ENCODE assay signal across 8 cellular contexts in genomic region chr14:60247994-60248696, GRCh38. TPM values are rescaled to one million over a fixed set of nuclear protein-coding genes. Genes with fewer than 3 reads are reported as not detected.
DNase-seq lines count a peak whose midpoint lies in the region; ATAC-seq, FAIRE-seq and TF ChIP-seq lines count a peak whose summit lies in the region.

No MANE protein-coding gene starts in this region.

- H3K27me3 ChIP-seq in HepG2 (ENCODE audit: control insufficient read depth in 1 of 2, insufficient read depth in 2 of 2, low read length in 2 of 2) = no peaks in the 10 kb centered on the region; a peak in 1 of 5 replicates

- peak in 1 of 2 experiments; percentile 68; a peak in 1 of 4 replicates for TF ChIP-seq POLR2A in HepG2 (IDR thresholded peaks at IDR 0.05; ENCODE audit: insufficient read depth in 1 of 2, low read depth in 2 of 2, low read length in 2 of 2)

- BruUV-seq in HepG2 (replicated peaks; lab: Mats Ljungman, UMichigan) = TSS peak; percentile 92

- H3K9me3 ChIP-seq in HepG2 (ENCODE audit: low read length) = no peaks in the 10 kb centered on the region

- no peak for TF ChIP-seq EP300 in HepG2 (IDR thresholded peaks at IDR 0.05; ENCODE audit: low read depth in 2 of 2, low read length in 2 of 2)
- TF ChIP-seq EP300 in HepG2 (CRISPR knock-in tag; IDR thresholded peaks at IDR 0.05; ENCODE audit: borderline replicate concordance) = no peak

- TF ChIP-seq RAD21 in HepG2 (CRISPR knock-in tag; IDR thresholded peaks at IDR 0.05) = no peak

- 0% methylated on average over 20 of the region's 27 CpGs for WGBS in HepG2 (ENCODE audit: low lambda C conversion rate)

- peaks cover 40% of the 10 kb centered on the region for H3K4me1 ChIP-seq in HepG2 (ENCODE audit: insufficient read depth, low read length)

- H3K36me3 ChIP-seq in HepG2 (replicated peaks in 1 of 2; ENCODE audit: control insufficient read depth in 1 of 2, insufficient read depth in 2 of 2, low read length in 2 of 2) = no peaks in the 10 kb centered on the region

- DNase-seq in AG10803 (ENCODE audit: low read depth) = peak; percentile 92
- peak; percentile 74 for DNase-seq in GM19238 (ENCODE audit: insufficient read length, low spot score)
- peak; percentile 92 for DNase-seq in NCI-H526 treated with DMSO at 0.1 percent for 48 hours (lab: John Stamatoyannopoulos, UW)
- DNase-seq in activated CD4-positive, alpha-beta T cell treated with anti-CD3 and anti-CD28 coated beads, Interleukin-2, amount 50 U/mL, for 4 hours = peak; percentile 75 to 79
- DNase-seq in dermis microvascular lymphatic vessel endothelial cell (ENCODE audit: low read depth in 2 of 2) = peak; percentile 85 to 93
- DNase-seq in HepG2 (ENCODE audit: low spot score) = peak; percentile 89
- DNase-seq in stimulated activated CD4-positive, alpha-beta T cell treated with anti-CD3 and anti-CD28 coated beads, Interleukin-2, amount 100 ng/mL, for 48 hours = peak; percentile 66 to 68

- H4K20me1 ChIP-seq in HepG2 (ENCODE audit: insufficient read depth, low read length) = peaks cover 27% of the 10 kb centered on the region

- peak; percentile 57 for ATAC-seq in HG03442 (IDR thresholded peaks at IDR 0.05; ENCODE audit: unreplicated experiment)
- peak; percentile 92 for ATAC-seq in HepG2

- intact Hi-C loops in HepG2 (cut with micrococcal nuclease; ENCODE audit: unreplicated experiment) = loop anchor here (2.0 kb wide), 1 partner anchor 155 kb away; no protein-coding TSS in a partner anchor

- POLR2A ChIA-PET in HepG2 (lab: Yijun Ruan, JAX) = interaction anchor here (0.7 to 2.1 kb wide), 10 partner anchors 8 to 764 kb away, joined by 3 to 18 read pairs (median 5); partner anchors contain the start of genes DHRS7, JKAMP, L3HYPDH and LRRC9

- peak overlapping the region; percentile 76 for H3K4me3 ChIP-seq in AG10803 (ENCODE audit: low read length)
- peak overlapping the region; percentile 67 to 81 (median 80) for H3K4me3 ChIP-seq in HepG2 (replicated peaks in 1 of 3; ENCODE audit: insufficient read depth in 1 of 3, low read depth in 2 of 3, low read length in 3 of 3)

- peak; percentile 88 for FAIRE-seq in HepG2 (lab: Jason Lieb, UNC)

- peak overlapping the region; percentile 95 for H3K9ac ChIP-seq in HepG2 (ENCODE audit: insufficient read depth, low read depth, low read length)

- H2AFZ ChIP-seq in HepG2 (ENCODE audit: low read length) = peak overlapping the region; percentile 39

- H3K79me2 ChIP-seq in HepG2 (ENCODE audit: insufficient read depth, low read length) = peaks cover 33% of the 10 kb centered on the region

- CTCF ChIA-PET in HepG2 (lab: Yijun Ruan, JAX; ENCODE audit: low intra/inter-chr PET ratio, low total read pairs) = no interaction called here

- TF ChIP-seq CTCF in AG10803 (conservative IDR thresholded peaks at IDR 0.05; ENCODE audit: low read length) = no peak
- TF ChIP-seq CTCF in HepG2 (CRISPR knock-in tag; IDR thresholded peaks at IDR 0.05) = no peak

- peak overlapping the region; percentile 93 for H3K27ac ChIP-seq in HepG2 (ENCODE audit: extremely low read length, insufficient read depth, low read length)

- in situ Hi-C loops in HepG2 (cut with HindIII; ENCODE audit: extremely low pct_ligation_motif_present, low pct_unique_long_range_greater_than_20kb) = loop anchor here (5.0 kb wide), 1 partner anchor 156 kb away; the partner anchor contains the start of gene PCNX4

- H3K4me2 ChIP-seq in HepG2 (ENCODE audit: low read depth, low read length) = peak overlapping the region; percentile 92

TF ChIP-seq in HepG2, 621 proteins besides CTCF, POLR2A, EP300 and RAD21 (continues in another document):
- TF ChIP-seq ZNF7 (CRISPR knock-in tag; IDR thresholded peaks at IDR 0.05) (no peak; the same call in 1 of the 2 replicates), ZNF776 (CRISPR knock-in tag; IDR thresholded peaks at IDR 0.05) (peak; percentile 66; the same call in 1 of the 2 replicates), ZNF557 (CRISPR knock-in tag; IDR thresholded peaks at IDR 0.05) (peak; percentile 40; the same call in 1 of the 2 replicates), THAP7 (CRISPR knock-in tag; IDR thresholded peaks at IDR 0.05) (no peak), ZNF670 (CRISPR knock-in tag; IDR thresholded peaks at IDR 0.05; ENCODE audit: borderline replicate concordance) (0 out of 2 replicates have a peak, but pooled peaks have one; percentile 2), POLR2AphosphoS5 (IDR thresholded peaks at IDR 0.05; ENCODE audit: low read depth, low read length) (peak; percentile 80; the same call in 1 of the 2 replicates), ZNF547 (CRISPR knock-in tag; IDR thresholded peaks at IDR 0.05) (0 out of 2 replicates have a peak, but pooled peaks have one; percentile 74), NCOA1 (CRISPR knock-in tag; IDR thresholded peaks at IDR 0.05) (no peak), CREBL2 (CRISPR knock-in tag; IDR thresholded peaks at IDR 0.05; ENCODE audit: borderline replicate concordance) (no peak), ZC3H4 (CRISPR knock-in tag; IDR thresholded peaks at IDR 0.05; ENCODE audit: borderline replicate concordance) (peak; percentile 57; the same call in 1 of the 2 replicates), MTA1 (CRISPR knock-in tag; IDR thresholded peaks at IDR 0.05; ENCODE audit: borderline replicate concordance) (0 out of 2 replicates have a peak, but pooled peaks have one; percentile 2), ZNF619 (CRISPR knock-in tag; IDR thresholded peaks at IDR 0.05) (peak; percentile 62; the same call in 1 of the 2 replicates), NFYC (CRISPR knock-in tag; IDR thresholded peaks at IDR 0.05) (peak; percentile 88)
- TF ChIP-seq, protein P1, sequence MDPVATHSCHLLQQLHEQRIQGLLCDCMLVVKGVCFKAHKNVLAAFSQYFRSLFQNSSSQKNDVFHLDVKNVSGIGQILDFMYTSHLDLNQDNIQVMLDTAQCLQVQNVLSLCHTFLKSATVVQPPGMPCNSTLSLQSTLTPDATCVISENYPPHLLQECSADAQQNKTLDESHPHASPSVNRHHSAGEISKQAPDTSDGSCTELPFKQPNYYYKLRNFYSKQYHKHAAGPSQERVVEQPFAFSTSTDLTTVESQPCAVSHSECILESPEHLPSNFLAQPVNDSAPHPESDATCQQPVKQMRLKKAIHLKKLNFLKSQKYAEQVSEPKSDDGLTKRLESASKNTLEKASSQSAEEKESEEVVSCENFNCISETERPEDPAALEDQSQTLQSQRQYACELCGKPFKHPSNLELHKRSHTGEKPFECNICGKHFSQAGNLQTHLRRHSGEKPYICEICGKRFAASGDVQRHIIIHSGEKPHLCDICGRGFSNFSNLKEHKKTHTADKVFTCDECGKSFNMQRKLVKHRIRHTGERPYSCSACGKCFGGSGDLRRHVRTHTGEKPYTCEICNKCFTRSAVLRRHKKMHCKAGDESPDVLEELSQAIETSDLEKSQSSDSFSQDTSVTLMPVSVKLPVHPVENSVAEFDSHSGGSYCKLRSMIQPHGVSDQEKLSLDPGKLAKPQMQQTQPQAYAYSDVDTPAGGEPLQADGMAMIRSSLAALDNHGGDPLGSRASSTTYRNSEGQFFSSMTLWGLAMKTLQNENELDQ (CRISPR knock-in tag; IDR thresholded peaks at IDR 0.05; ENCODE audit: borderline replicate concordance) = no peak
- TF ChIP-seq, protein P2, sequence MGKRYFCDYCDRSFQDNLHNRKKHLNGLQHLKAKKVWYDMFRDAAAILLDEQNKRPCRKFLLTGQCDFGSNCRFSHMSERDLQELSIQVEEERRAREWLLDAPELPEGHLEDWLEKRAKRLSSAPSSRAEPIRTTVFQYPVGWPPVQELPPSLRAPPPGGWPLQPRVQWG (CRISPR knock-in tag; IDR thresholded peaks at IDR 0.05; ENCODE audit: borderline replicate concordance, low read depth) = no peak

RNA-seq across cellular contexts. Expression of gene PPM1A, which starts 0.9 kb away (rescaled TPM):
- 10.1 and 13.8 TPM in 2 replicates for total RNA-seq in dermis microvascular lymphatic vessel endothelial cell
- total RNA-seq in HepG2 (2016; rRNA removed; fragmentation: Illumina TruSeq; extraction: Trizol) = 29.8 and 37.6 TPM in 2 replicates
- 12.6 and 12.8 TPM in 2 replicates for total RNA-seq in HepG2 (2016; cell fraction: cytosol; rRNA removed; fragmentation: Illumina TruSeq; extraction: Trizol; ENCODE audit: low read depth)
- total RNA-seq in HepG2 (2016; cell fraction: insoluble cytoplasmic fraction; rRNA removed; fragmentation: Illumina TruSeq; extraction: Trizol) = 27.0 and 34.6 TPM in 2 replicates
- 36.5 and 40.3 TPM in 2 replicates for total RNA-seq in HepG2 (2016; cell fraction: membrane; rRNA removed; fragmentation: Illumina TruSeq; extraction: Trizol)
- 23.7 and 28.3 TPM in 2 replicates for total RNA-seq in HepG2 (2016; cell fraction: nucleus; rRNA removed; fragmentation: Illumina TruSeq; extraction: Trizol)
- 20.4 and 23.3 TPM in 2 replicates for polyA plus RNA-seq in HepG2 (2011; rRNA removed)
- polyA plus RNA-seq in HepG2 (2011; cell fraction: cytosol; rRNA removed) = 6.8 and 14.1 TPM in 2 replicates
- polyA plus RNA-seq in HepG2 (2011; cell fraction: nucleus; rRNA removed) = 13.7 and 18.0 TPM in 2 replicates
- polyA plus RNA-seq in HepG2 (2012) = 29.6 and 41.4 TPM in 2 replicates
- 9.4 and 10.8 TPM in 2 replicates for polyA plus RNA-seq in HepG2 (2016; cell fraction: cytosol; fragmentation: Illumina TruSeq; extraction: Trizol; ENCODE audit: low read depth)
- polyA plus RNA-seq in HepG2 (2016; cell fraction: insoluble cytoplasmic fraction; fragmentation: Illumina TruSeq; extraction: Trizol; ENCODE audit: low read depth) = 30.9 and 34.7 TPM in 2 replicates
- 23.2 and 25.1 TPM in 2 replicates for polyA plus RNA-seq in HepG2 (2016; cell fraction: membrane; fragmentation: Illumina TruSeq; extraction: Trizol; ENCODE audit: low read depth)
- polyA plus RNA-seq in HepG2 (2016; cell fraction: nucleus; fragmentation: Illumina TruSeq; extraction: Trizol; ENCODE audit: insufficient read depth, low read depth) = 42.0 and 44.4 TPM in 2 replicates
- 36.9 and 46.4 TPM in 2 replicates for polyA minus RNA-seq in HepG2 (2011; rRNA and poly(A)+ RNA removed; ENCODE audit: low replicate concordance)
- polyA minus RNA-seq in HepG2 (2011; cell fraction: cytosol; rRNA and poly(A)+ RNA removed) = 25.6 and 32.2 TPM in 2 replicates
- polyA minus RNA-seq in HepG2 (2011; cell fraction: nucleus; rRNA and poly(A)+ RNA removed) = 49.9 and 56.8 TPM in 2 replicates

Comparison
In these comparisons a context has a peak if more than half of its experiments do, and no peak if none do; other contexts are left out.
1. Peak in every context shown above with its lines: DNase-seq, ATAC-seq, H3K4me3 ChIP-seq and H3K27ac ChIP-seq.